ENCODE assay signal across 25 cellular contexts in the genomic region with DNA sequence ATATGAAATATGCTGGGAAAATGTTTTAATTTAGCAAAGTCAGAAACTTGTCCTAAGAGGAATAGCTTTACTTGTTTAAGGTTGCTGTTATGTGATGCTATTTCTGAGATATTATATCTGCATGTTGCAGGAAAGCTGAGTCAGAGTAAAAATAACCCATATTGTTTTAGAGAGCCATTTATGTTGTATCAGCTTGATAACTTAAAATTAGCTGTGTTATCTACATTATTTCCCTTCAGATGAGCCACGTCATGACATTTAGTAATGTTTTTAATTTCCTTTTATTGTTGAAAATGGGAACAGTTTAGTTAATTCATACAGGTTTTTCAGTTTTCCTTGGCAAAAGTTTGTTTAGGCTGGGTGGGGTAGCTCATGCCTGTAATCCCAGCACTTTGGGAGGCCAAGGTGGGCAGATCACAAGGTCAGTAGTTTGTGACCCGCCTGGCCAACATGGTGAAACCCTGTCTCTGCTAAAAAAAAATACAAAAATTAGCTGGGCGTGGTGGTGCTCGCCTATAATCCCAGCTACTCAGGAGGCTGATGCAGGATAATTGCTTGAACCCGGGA.
"Had no signal": no experiment of that assay in that cellular context is flagged by ENCODE, and none has a peak within 500 bp of the region (broad histone marks: within the 10 kb centered on the region; RNA-seq: fewer than 3 reads in every experiment).

No MANE protein-coding gene starts in this region.

- H3K27ac ChIP-seq: colonic mucosa, foreskin keratinocyte, neutrophil, pancreas, prostate gland, testis, transverse colon had no signal

- H3K36me3 ChIP-seq: colonic mucosa, neutrophil, pancreas, prostate gland had no signal

- H3K27me3 ChIP-seq: colonic mucosa, foreskin keratinocyte, neutrophil, pancreas, spleen, testis, transverse colon had no signal

- DNase-seq: activated CD4-positive, alpha-beta T cell treated with anti-CD3 and anti-CD28 coated beads for 4 hours; activated CD4-positive, alpha-beta T cell treated with anti-CD3 and anti-CD28 coated beads, Interleukin-2, amount 50 U/mL, for 4 hours; activated CD4-positive, CD25-positive, alpha-beta regulatory T cell; activated naive CD4-positive, alpha-beta T cell; activated T-cell treated with anti-CD3 and anti-CD28 coated beads for 4 hours; activated T-cell treated with anti-CD3 and anti-CD28 coated beads, Interleukin-2, amount 50 U/mL, for 72 hours; anterior cingulate cortex; cerebellar nuclear complex; colonic mucosa; effector memory CD8-positive, alpha-beta T cell; foreskin keratinocyte; hypothalamus; immature natural killer cell; kidney; naive B cell; nephron progenitor cell; pancreas; spleen; stimulated activated naive CD4-positive, alpha-beta T cell treated with Interleukin-2 at 50 U/mL for 16 hours; T-helper 2 cell; testis; transverse colon had no signal

- H3K4me1 ChIP-seq: colonic mucosa, pancreas, prostate gland, testis, transverse colon had no signal

- H3K4me3 ChIP-seq: colonic mucosa, pancreas, prostate gland, spleen, testis, transverse colon had no signal

- H3K9me3 ChIP-seq: colonic mucosa, neutrophil, pancreas, prostate gland, spleen, testis, transverse colon had no signal

- ATAC-seq: activated naive CD4-positive, alpha-beta T cell treated with anti-CD3 and anti-CD28 coated beads, Interleukin-2, amount 50 U/mL, for 72 hours; activated T-cell treated with anti-CD3 and anti-CD28 coated beads, Interleukin-2, amount 50 U/mL, for 72 hours; effector memory CD8-positive, alpha-beta T cell; foreskin keratinocyte; pancreas had no signal
